In genomic region chr12:32069731-32070130, GRCh38 we compare ENCODE assay signal across 1 cellular context.
TF ChIP-seq lines count a peak whose summit lies in the region.

No MANE protein-coding gene starts in this region.

TF ChIP-seq in GM23338, 12 proteins besides CTCF, POLR2A, EP300 and RAD21 (continued from another document):
- TF ChIP-seq ZNF114 (CRISPR knock-in tag; IDR thresholded peaks at IDR 0.05) (no peak), EZH2phosphoT487 (IDR thresholded peaks at IDR 0.05; ENCODE audit: unreplicated experiment) (no peak), ZNF462 (CRISPR knock-in tag; IDR thresholded peaks at IDR 0.05) (no peak), POLR2AphosphoS5 (IDR thresholded peaks at IDR 0.05; ENCODE audit: low read depth) (no peak), ETS1 (IDR thresholded peaks at IDR 0.05) (no peak)
